ENCODE assay signal across 20 cellular contexts in the genomic region with DNA sequence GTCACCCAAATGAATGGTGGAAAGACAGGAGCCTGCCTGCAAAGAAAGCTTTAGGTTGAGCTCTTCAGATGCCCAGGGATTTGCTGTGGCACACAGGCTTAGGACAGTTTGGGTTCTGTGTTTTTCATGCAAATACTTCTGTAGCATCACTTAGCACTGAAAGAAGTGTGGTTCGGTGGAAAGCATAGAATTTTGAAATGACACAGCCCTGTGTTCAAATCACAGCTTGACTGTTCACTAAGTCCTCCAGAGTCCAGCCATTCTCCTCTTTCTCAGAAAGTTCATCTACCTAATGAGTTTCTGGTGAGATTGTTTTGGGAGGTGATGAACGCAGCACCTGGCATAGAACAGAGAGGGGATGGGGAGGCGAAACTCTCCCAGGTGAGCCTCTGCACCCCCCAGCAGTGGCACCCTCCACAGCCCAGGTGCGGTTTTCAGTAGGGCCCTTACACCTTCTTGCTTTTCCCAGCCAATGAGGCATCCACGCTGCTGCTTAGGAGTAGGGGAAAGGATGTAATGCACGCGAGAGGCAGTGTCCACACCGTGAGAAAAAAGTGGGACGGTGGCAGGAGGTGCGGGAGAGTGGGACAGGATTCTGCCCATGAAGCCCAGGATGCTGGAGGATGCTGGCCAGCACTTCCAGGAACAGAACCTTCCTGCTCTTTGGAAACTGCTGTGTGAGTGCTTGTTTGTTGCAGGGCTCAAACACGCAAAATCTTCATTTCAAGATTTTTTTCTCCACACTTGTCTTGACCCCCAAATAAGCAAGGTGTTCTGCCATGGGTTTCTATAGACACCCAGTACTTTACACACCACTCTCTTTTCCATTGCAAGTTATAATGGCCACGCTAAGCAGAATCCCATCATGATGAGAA. TPM values are rescaled to one million over a fixed set of nuclear protein-coding genes. Genes with fewer than 3 reads are reported as not detected.
"Had no signal": no experiment of that assay in that cellular context is flagged by ENCODE, and none has a peak within 500 bp of the region (broad histone marks: within the 10 kb centered on the region; RNA-seq: fewer than 3 reads in every experiment).

No MANE protein-coding gene starts in this region.

- H3K27ac Mint-ChIP-seq: activated CD4-positive, alpha-beta T cell treated with anti-CD3 and anti-CD28 coated beads, Interleukin-2, amount 10 ng/mL, durations not matched to agents 7 days and 5 days; endodermal cell; stimulated activated naive CD8-positive, alpha-beta T cell treated with anti-CD3 and anti-CD28 coated beads, Interleukin-15, Interleukin-2, amounts not matched to agents 100 ng/mL and 50 ng/mL, for 24 hours had no signal

- H3K9me3 Mint-ChIP-seq: activated CD4-positive, alpha-beta T cell treated with anti-CD3 and anti-CD28 coated beads, Interleukin-2, amount 10 ng/mL, durations not matched to agents 7 days and 5 days; endodermal cell; stimulated activated naive CD8-positive, alpha-beta T cell treated with anti-CD3 and anti-CD28 coated beads, Interleukin-15, Interleukin-2, amounts not matched to agents 100 ng/mL and 50 ng/mL, for 24 hours had no signal

- ATAC-seq: gastroesophageal sphincter, heart right ventricle, right cardiac atrium had no signal

- H3K27ac ChIP-seq: gastroesophageal sphincter, heart right ventricle, suprapubic skin had no signal

- H3K4me3 ChIP-seq: gastroesophageal sphincter, heart right ventricle, suprapubic skin had no signal

- H3K4me3 Mint-ChIP-seq: activated CD4-positive, alpha-beta T cell treated with anti-CD3 and anti-CD28 coated beads, Interleukin-2, amount 10 ng/mL, durations not matched to agents 7 days and 5 days; stimulated activated naive CD8-positive, alpha-beta T cell treated with anti-CD3 and anti-CD28 coated beads, Interleukin-15, Interleukin-2, amounts not matched to agents 100 ng/mL and 50 ng/mL, for 24 hours had no signal

- FAIRE-seq: astrocyte, bronchial epithelial cell, islet of Langerhans, small intestine had no signal

- DNase-seq: activated CD4-positive, alpha-beta T cell treated with anti-CD3 and anti-CD28 coated beads, Interleukin-2, amount 10 ng/mL, durations not matched to agents 7 days and 5 days; activated CD8-positive, alpha-beta memory T cell treated with anti-CD3 and anti-CD28 coated beads for 24 hours; activated naive CD4-positive, alpha-beta T cell treated with anti-CD3 and anti-CD28 coated beads, Interleukin-2, amount 50 U/mL, for 16 hours; heart right ventricle; midbrain; nucleus accumbens; right cardiac atrium; small intestine; stimulated activated CD4-positive, alpha-beta T cell treated with anti-CD3 and anti-CD28 coated beads, Interleukin-4, amount 100 ng/mL, for 4 hours; stimulated activated CD8-positive, alpha-beta memory T cell treated with anti-CD3 and anti-CD28 coated beads, Interleukin-4, amount 100 ng/mL, for 48 hours; SW 1271; trophoblast cell had no signal

- H3K9me3 ChIP-seq: gastroesophageal sphincter, heart right ventricle, suprapubic skin had no signal

- H3K36me3 ChIP-seq: gastroesophageal sphincter, heart right ventricle, suprapubic skin had no signal

RNA-seq across cellular contexts. Expression of a gene that starts 11.6 kb away (rescaled TPM):
- total RNA-seq: activated CD4-positive, alpha-beta T cell treated with anti-CD3 and anti-CD28 coated beads, Interleukin-2, amount 10 ng/mL, durations not matched to agents 7 days and 5 days; astrocyte; bronchial epithelial cell; endodermal cell; lung microvascular endothelial cell had no signal
- polyA plus RNA-seq: small intestine had no signal
